1 cellular context compared by ENCODE assay signal in the genomic region with DNA sequence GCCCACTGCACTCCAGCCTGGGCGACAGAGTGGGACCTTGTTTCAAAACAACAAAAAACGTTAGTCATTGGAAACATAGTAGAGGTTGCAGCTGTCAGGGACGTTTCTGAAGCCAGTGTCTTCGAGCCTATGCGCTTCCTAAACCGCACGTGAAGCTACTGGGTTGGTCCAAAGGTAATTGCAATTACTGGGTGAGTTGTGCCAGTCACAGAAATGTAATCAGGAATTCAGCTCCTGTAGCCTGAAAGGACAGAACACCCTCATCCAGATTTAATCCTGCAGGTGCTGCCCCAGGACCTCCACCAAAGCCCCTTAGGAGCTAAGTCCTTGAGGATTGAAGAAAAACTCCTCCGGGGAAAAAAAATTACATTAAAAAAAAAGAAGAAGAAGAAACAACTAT.
TF ChIP-seq lines count a peak whose summit lies in the region.

No MANE protein-coding gene starts in this region.

TF ChIP-seq in HepG2, 621 proteins besides CTCF, POLR2A, EP300 and RAD21:
- no peak for TF ChIP-seq ZNF496 (CRISPR knock-in tag; IDR thresholded peaks at IDR 0.05; ENCODE audit: insufficient replicate concordance)
- TF ChIP-seq ZIK1 (CRISPR knock-in tag; IDR thresholded peaks at IDR 0.05; ENCODE audit: borderline replicate concordance, low read depth), result no peak
- TF ChIP-seq KAT8 (CRISPR knock-in tag; IDR thresholded peaks at IDR 0.05), result no peak
- TF ChIP-seq CENPX (CRISPR knock-in tag; IDR thresholded peaks at IDR 0.05), result no peak
- no peak for TF ChIP-seq ZNF296 (CRISPR knock-in tag; conservative IDR thresholded peaks at IDR 0.05)
- TF ChIP-seq MAF1 (CRISPR knock-in tag; IDR thresholded peaks at IDR 0.05; ENCODE audit: borderline replicate concordance), result no peak
- TF ChIP-seq, protein P1, sequence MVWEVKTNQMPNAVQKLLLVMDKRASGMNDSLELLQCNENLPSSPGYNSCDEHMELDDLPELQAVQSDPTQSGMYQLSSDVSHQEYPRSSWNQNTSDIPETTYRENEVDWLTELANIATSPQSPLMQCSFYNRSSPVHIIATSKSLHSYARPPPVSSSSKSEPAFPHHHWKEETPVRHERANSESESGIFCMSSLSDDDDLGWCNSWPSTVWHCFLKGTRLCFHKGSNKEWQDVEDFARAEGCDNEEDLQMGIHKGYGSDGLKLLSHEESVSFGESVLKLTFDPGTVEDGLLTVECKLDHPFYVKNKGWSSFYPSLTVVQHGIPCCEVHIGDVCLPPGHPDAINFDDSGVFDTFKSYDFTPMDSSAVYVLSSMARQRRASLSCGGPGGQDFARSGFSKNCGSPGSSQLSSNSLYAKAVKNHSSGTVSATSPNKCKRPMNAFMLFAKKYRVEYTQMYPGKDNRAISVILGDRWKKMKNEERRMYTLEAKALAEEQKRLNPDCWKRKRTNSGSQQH (CRISPR knock-in tag; IDR thresholded peaks at IDR 0.05; ENCODE audit: low read depth), result no peak
- TF ChIP-seq ZMYM2 (CRISPR knock-in tag; IDR thresholded peaks at IDR 0.05), result no peak
- TF ChIP-seq, protein P2, sequence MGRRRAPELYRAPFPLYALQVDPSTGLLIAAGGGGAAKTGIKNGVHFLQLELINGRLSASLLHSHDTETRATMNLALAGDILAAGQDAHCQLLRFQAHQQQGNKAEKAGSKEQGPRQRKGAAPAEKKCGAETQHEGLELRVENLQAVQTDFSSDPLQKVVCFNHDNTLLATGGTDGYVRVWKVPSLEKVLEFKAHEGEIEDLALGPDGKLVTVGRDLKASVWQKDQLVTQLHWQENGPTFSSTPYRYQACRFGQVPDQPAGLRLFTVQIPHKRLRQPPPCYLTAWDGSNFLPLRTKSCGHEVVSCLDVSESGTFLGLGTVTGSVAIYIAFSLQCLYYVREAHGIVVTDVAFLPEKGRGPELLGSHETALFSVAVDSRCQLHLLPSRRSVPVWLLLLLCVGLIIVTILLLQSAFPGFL (CRISPR knock-in tag; IDR thresholded peaks at IDR 0.05), result no peak
- no peak for TF ChIP-seq RBM39 (IDR thresholded peaks at IDR 0.05; ENCODE audit: low read depth, low read length, poor library complexity, severe bottlenecking)
- no peak for TF ChIP-seq ZNF230 (CRISPR knock-in tag; IDR thresholded peaks at IDR 0.05)
- TF ChIP-seq EZH2 (conservative IDR thresholded peaks at IDR 0.05; ENCODE audit: low read depth, low read length), result no peak
- TF ChIP-seq, protein P3, sequence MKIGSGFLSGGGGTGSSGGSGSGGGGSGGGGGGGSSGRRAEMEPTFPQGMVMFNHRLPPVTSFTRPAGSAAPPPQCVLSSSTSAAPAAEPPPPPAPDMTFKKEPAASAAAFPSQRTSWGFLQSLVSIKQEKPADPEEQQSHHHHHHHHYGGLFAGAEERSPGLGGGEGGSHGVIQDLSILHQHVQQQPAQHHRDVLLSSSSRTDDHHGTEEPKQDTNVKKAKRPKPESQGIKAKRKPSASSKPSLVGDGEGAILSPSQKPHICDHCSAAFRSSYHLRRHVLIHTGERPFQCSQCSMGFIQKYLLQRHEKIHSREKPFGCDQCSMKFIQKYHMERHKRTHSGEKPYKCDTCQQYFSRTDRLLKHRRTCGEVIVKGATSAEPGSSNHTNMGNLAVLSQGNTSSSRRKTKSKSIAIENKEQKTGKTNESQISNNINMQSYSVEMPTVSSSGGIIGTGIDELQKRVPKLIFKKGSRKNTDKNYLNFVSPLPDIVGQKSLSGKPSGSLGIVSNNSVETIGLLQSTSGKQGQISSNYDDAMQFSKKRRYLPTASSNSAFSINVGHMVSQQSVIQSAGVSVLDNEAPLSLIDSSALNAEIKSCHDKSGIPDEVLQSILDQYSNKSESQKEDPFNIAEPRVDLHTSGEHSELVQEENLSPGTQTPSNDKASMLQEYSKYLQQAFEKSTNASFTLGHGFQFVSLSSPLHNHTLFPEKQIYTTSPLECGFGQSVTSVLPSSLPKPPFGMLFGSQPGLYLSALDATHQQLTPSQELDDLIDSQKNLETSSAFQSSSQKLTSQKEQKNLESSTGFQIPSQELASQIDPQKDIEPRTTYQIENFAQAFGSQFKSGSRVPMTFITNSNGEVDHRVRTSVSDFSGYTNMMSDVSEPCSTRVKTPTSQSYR (CRISPR knock-in tag; IDR thresholded peaks at IDR 0.05; ENCODE audit: borderline replicate concordance), result no peak
- TF ChIP-seq, protein P4, sequence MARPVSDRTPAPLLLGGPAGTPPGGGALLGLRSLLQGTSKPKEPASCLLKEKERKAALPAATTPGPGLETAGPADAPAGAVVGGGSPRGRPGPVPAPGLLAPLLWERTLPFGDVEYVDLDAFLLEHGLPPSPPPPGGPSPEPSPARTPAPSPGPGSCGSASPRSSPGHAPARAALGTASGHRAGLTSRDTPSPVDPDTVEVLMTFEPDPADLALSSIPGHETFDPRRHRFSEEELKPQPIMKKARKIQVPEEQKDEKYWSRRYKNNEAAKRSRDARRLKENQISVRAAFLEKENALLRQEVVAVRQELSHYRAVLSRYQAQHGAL (CRISPR knock-in tag; IDR thresholded peaks at IDR 0.05; ENCODE audit: not compliant biosample characterization), result no peak
- no peak for TF ChIP-seq ZNF614 (CRISPR knock-in tag; IDR thresholded peaks at IDR 0.05; ENCODE audit: borderline replicate concordance)
